ENCODE assay signal across 8 cellular contexts in genomic region chr3:149969945-149970715, GRCh38. TPM values are rescaled to one million over a fixed set of nuclear protein-coding genes. Genes with fewer than 3 reads are reported as not detected.
DNase-seq lines count a peak whose midpoint lies in the region; ATAC-seq, FAIRE-seq and TF ChIP-seq lines count a peak whose summit lies in the region.

No MANE protein-coding gene starts in this region.

- no peaks in the 10 kb centered on the region for H3K9me3 ChIP-seq in spleen

- 0 to 2% (median 1%) methylated on average over 36 to 72 of the region's 72 CpGs for WGBS in spleen, 5 donors

- peak overlapping the region; percentile 73 to 96 (median 86) for H3K4me3 ChIP-seq in spleen

- no peak for TF ChIP-seq CTCF in spleen (IDR thresholded peaks at IDR 0.05 in 8 of 11, conservative IDR thresholded peaks at IDR 0.05 in 3 of 11)

- intact Hi-C loops in spleen (cut with DNase I; ENCODE audit: low total_unique reads) = loop anchor here (10.0 kb wide), 1 partner anchor 215 kb away; no protein-coding TSS in a partner anchor

- peaks cover 0 to 49% (median 27%) of the 10 kb centered on the region in 6 donors for H3K4me1 ChIP-seq in spleen

- peak; percentile 16 for DNase-seq in NCI-H187 treated with DMSO at 0.1 percent for 48 hours (lab: John Stamatoyannopoulos, UW)
- peak; percentile 72 for DNase-seq in central memory CD4-positive, alpha-beta T cell
- DNase-seq in spleen = peak; percentile 94
- DNase-seq in AML-193 (lab: John Stamatoyannopoulos, UW) = no peak

- H3K27me3 ChIP-seq in spleen (replicated peaks in 1 of 7) = peaks cover 0 to 52% (median 7%) of the 10 kb centered on the region in 7 donors

- ATAC-seq in GM18499 (IDR thresholded peaks at IDR 0.05; ENCODE audit: insufficient read depth, unreplicated experiment) (peak; percentile 49), HG02884 (IDR thresholded peaks at IDR 0.05; ENCODE audit: unreplicated experiment) (peak; percentile 58)
- peak; percentile 47 for ATAC-seq in activated CD4-positive, CD25-positive, alpha-beta regulatory T cell treated with anti-CD3 and anti-CD28 coated beads, Interleukin-2, amount 50 U/mL, for 24 hours

- FAIRE-seq in islet of Langerhans (lab: Jason Lieb, UNC) = peak; percentile 13

- peak in 1 of 3 donors; percentile 19 for TF ChIP-seq POLR2A in spleen (IDR thresholded peaks at IDR 0.05)

- peak overlapping the region; percentile 1 to 87 (median 82) for H3K27ac ChIP-seq in spleen

- no peaks in the 10 kb centered on the region for H3K36me3 ChIP-seq in spleen

RNA-seq across cellular contexts. Expression of gene PFN2, which starts 0.6 kb away (rescaled TPM):
- total RNA-seq in spleen = 10 to 100 TPM; 11.8 to 21.9 (median 19.2) TPM
- polyA plus RNA-seq in spleen = 10 to 100 TPM; 11.4 to 18.0 (median 17.6) TPM

Comparison
In these comparisons a context has a peak if more than half of its experiments do, and no peak if none do; other contexts are left out.
1. DNase-seq: peak in NCI-H187 treated with DMSO at 0.1 percent for 48 hours (single experiment), central memory CD4-positive, alpha-beta T cell (single experiment) and spleen (single experiment); none in AML-193 (0 of 2).
2. Peak in every context shown above with its lines, with median percentiles within 50 percentile points of each other: ATAC-seq.